In genomic region chr4:159069922-159070321, GRCh38 we compare ENCODE assay signal across 22 cellular contexts. TPM values are rescaled to one million over a fixed set of nuclear protein-coding genes. Genes with fewer than 3 reads are reported as not detected.
DNase-seq lines count a peak whose midpoint lies in the region; FAIRE-seq and TF ChIP-seq lines count a peak whose summit lies in the region.
"Had no signal": no experiment of that assay in that cellular context is flagged by ENCODE, and none has a peak within 500 bp of the region (broad histone marks: within the 10 kb centered on the region; RNA-seq: fewer than 3 reads in every experiment).

No MANE protein-coding gene starts in this region.

- H3K14ac ChIP-seq in H9 (ENCODE audit: insufficient read depth, low read length), result no peak overlapping the region

- H2BK15ac ChIP-seq in H9 (ENCODE audit: low read depth, low read length), result no peak overlapping the region

- H3K36me3 ChIP-seq in astrocyte (ENCODE audit: insufficient read depth, low read length), result no peaks in the 10 kb centered on the region
- H3K36me3 ChIP-seq: esophagus muscularis mucosa, HAP-1, lower lobe of right lung, transverse colon, WERI-Rb-1 had no signal

- H3K4ac ChIP-seq in H9 (ENCODE audit: low read depth, low read length), result no peak overlapping the region

- no peaks in the 10 kb centered on the region for H3K9me3 ChIP-seq in astrocyte (ENCODE audit: insufficient read depth, low read depth, low read length)
- H3K9me3 ChIP-seq in H9 (ENCODE audit: control insufficient read depth, low read depth, low read length), result no peaks in the 10 kb centered on the region
- H3K9me3 ChIP-seq: esophagus muscularis mucosa, HAP-1, lower lobe of right lung, transverse colon had no signal

- no peak overlapping the region for H3K4me3 ChIP-seq in AG10803 (ENCODE audit: low read length)
- no peak overlapping the region for H3K4me3 ChIP-seq in astrocyte (ENCODE audit: insufficient read depth, low read depth, low read length)
- H3K4me3 ChIP-seq: esophagus muscularis mucosa, HAP-1, lower lobe of right lung, transverse colon had no signal

- no peak overlapping the region for H3K56ac ChIP-seq in H9 (ENCODE audit: insufficient read length, low read depth, low read length)

- no peak overlapping the region for H2BK120ac ChIP-seq in H9 (ENCODE audit: low read depth, low read length, poor library complexity, severe bottlenecking)

- H2BK20ac ChIP-seq in H9 (ENCODE audit: low read depth, low read length, poor library complexity, severe bottlenecking), result no peak overlapping the region

- H3K9me3 Mint-ChIP-seq in HFFc6 (no peaks in the 10 kb centered on the region), astrocyte (ENCODE audit: unreplicated experiment) (no peaks in the 10 kb centered on the region), H9 (peaks cover 3 to 6% of the 10 kb centered on the region in 2 experiments; a peak in 4 of 5 replicates)

- H3K27ac ChIP-seq in astrocyte (ENCODE audit: low read depth, low read length) (peak overlapping the region; percentile 81), caudate nucleus (ENCODE audit: low read depth, low read length) (no peak overlapping the region), H9 (ENCODE audit: insufficient read length, low read depth, low read length) (no peak overlapping the region)
- H3K27ac ChIP-seq: esophagus muscularis mucosa, lower lobe of right lung, transverse colon, WERI-Rb-1 had no signal

- H3K9ac ChIP-seq in astrocyte (ENCODE audit: low read length) (peak overlapping the region; percentile 23), H9 (ENCODE audit: extremely low read depth, insufficient read length, low read length) (no peak overlapping the region)

- TF ChIP-seq CTCF in AG10803 (conservative IDR thresholded peaks at IDR 0.05; ENCODE audit: low read length) (no peak), HFFc6 (IDR thresholded peaks at IDR 0.05) (no peak), astrocyte (IDR thresholded peaks at IDR 0.05; ENCODE audit: insufficient read depth, low read depth, low read length) (no peak), H9 (conservative IDR thresholded peaks at IDR 0.05) (no peak)

- no peak overlapping the region for H4K8ac ChIP-seq in H9 (replicated peaks; ENCODE audit: insufficient read length, low read depth, low read length)

- H3K27ac Mint-ChIP-seq in HFFc6 (no peak overlapping the region), astrocyte (ENCODE audit: unreplicated experiment) (no peak overlapping the region), H9 (no peak overlapping the region)
- H3K27ac Mint-ChIP-seq: B cell had no signal

- H4K91ac ChIP-seq in H9 (ENCODE audit: insufficient read length, low read depth, low read length), result no peak overlapping the region

- H2BK12ac ChIP-seq in H9 (ENCODE audit: insufficient read length, low read depth, low read length), result no peak overlapping the region

- WGBS in H9 (ENCODE audit: extremely low coverage, insufficient read length, low lambda C conversion rate), result no CpG with 5 or more reads among the region's 3 CpGs

- peak; percentile 92 for DNase-seq in AG10803 (ENCODE audit: low read depth)
- DNase-seq in HFFc6, result peak; percentile 63
- peak; percentile 80 for DNase-seq in astrocyte (ENCODE audit: low read depth)
- DNase-seq in inferior parietal cortex (ENCODE audit: extremely low spot score), result peak; percentile 40
- no peak for DNase-seq in NCI-H146 treated with DMSO at 0.1 percent for 48 hours (lab: John Stamatoyannopoulos, UW; ENCODE audit: unreplicated experiment)
- DNase-seq in caudate nucleus (lab: John Stamatoyannopoulos, UW), result no peak
- DNase-seq in iPS-NIHi7 (ENCODE audit: extremely low spot score), result no peak
- DNase-seq in H9, result no peak
- DNase-seq: dermis blood vessel endothelial cell; Karpas-422; lower lobe of right lung; NCI-H187; NCI-H524 treated with DMSO at 0.1 percent for 48 hours; OCI-M1; right cardiac atrium; stimulated activated CD4-positive, alpha-beta T cell treated with anti-CD3 and anti-CD28 coated beads, Interleukin-4, amount 100 ng/mL, for 24 hours; SW 1271; transverse colon; WERI-Rb-1 had no signal

- no peak overlapping the region for H3K18ac ChIP-seq in H9 (ENCODE audit: insufficient read length, low read depth, low read length)

- H3K79me1 ChIP-seq in H9 (ENCODE audit: insufficient read depth, low read depth, low read length, poor library complexity, severe bottlenecking), result no peaks in the 10 kb centered on the region

- H2AFZ ChIP-seq in astrocyte (ENCODE audit: low read depth, low read length) (no peak overlapping the region), H9 (ENCODE audit: low read length) (no peak overlapping the region)

- H3K23ac ChIP-seq in H9 (ENCODE audit: insufficient read length, low read depth, low read length), result no peak overlapping the region

- peaks cover 29% of the 10 kb centered on the region for H3K4me1 ChIP-seq in astrocyte (ENCODE audit: insufficient read depth, low read length)
- no peaks in the 10 kb centered on the region; the same call in 1 of the 2 replicates for H3K4me1 ChIP-seq in H9 (ENCODE audit: insufficient read depth, low read length)
- H3K4me1 ChIP-seq: lower lobe of right lung had no signal

- H3K4me2 ChIP-seq in astrocyte (ENCODE audit: low read length), result peak overlapping the region; percentile 51
- H3K4me2 ChIP-seq in H9 (ENCODE audit: insufficient read depth, insufficient read length, low read length), result no peak overlapping the region

- H3K27me3 ChIP-seq in astrocyte (ENCODE audit: insufficient read depth, low read length), result no peaks in the 10 kb centered on the region
- H3K27me3 ChIP-seq in H9 (ENCODE audit: insufficient read depth, low read length), result no peaks in the 10 kb centered on the region
- H3K27me3 ChIP-seq: esophagus muscularis mucosa, transverse colon had no signal

- no peak overlapping the region for H2AK5ac ChIP-seq in H9 (ENCODE audit: insufficient read length, low read length)

- H3K79me2 ChIP-seq in astrocyte (ENCODE audit: insufficient read depth, low read length), result no peaks in the 10 kb centered on the region
- H3K79me2 ChIP-seq in H9 (ENCODE audit: insufficient read depth, low read length), result no peaks in the 10 kb centered on the region

- no peaks in the 10 kb centered on the region for H3K23me2 ChIP-seq in H9 (ENCODE audit: insufficient read length, low read depth, low read length, poor library complexity, severe bottlenecking)

- H3K4me3 Mint-ChIP-seq in HFFc6 (no peak overlapping the region), astrocyte (ENCODE audit: unreplicated experiment) (no peak overlapping the region), H9 (no peak overlapping the region)
- H3K4me3 Mint-ChIP-seq: B cell had no signal

- H4K5ac ChIP-seq in H9 (ENCODE audit: insufficient read length, low read depth, low read length), result no peak overlapping the region

- H3K36me3 Mint-ChIP-seq in HFFc6 (ENCODE audit: low read depth) (no peaks in the 10 kb centered on the region), astrocyte (ENCODE audit: low read depth, unreplicated experiment) (no peaks in the 10 kb centered on the region), H9 (ENCODE audit: insufficient read depth in 1 of 3, low read depth in 3 of 3) (no peaks in the 10 kb centered on the region; a peak in 1 of 7 replicates)

- H4K20me1 ChIP-seq in astrocyte (ENCODE audit: insufficient read depth, low read length), result no peaks in the 10 kb centered on the region
- no peaks in the 10 kb centered on the region for H4K20me1 ChIP-seq in H9 (ENCODE audit: control insufficient read depth, insufficient read depth, insufficient read length)

- H2BK5ac ChIP-seq in H9 (ENCODE audit: insufficient read length, low read length), result no peak overlapping the region

- H3K4me1 Mint-ChIP-seq in HFFc6 (ENCODE audit: low read depth), result peaks cover 31% of the 10 kb centered on the region
- H3K4me1 Mint-ChIP-seq in astrocyte (ENCODE audit: low read depth, unreplicated experiment), result peaks cover 22% of the 10 kb centered on the region
- H3K4me1 Mint-ChIP-seq in H9, result peaks cover 30 to 34% of the 10 kb centered on the region in 2 experiments
- H3K4me1 Mint-ChIP-seq: B cell had no signal

- no peak overlapping the region for H3T11ph ChIP-seq in H9 (ENCODE audit: low read length)

- FAIRE-seq in astrocyte (lab: Jason Lieb, UNC), result no peak

- H3K27me3 Mint-ChIP-seq in HFFc6 (ENCODE audit: insufficient read depth) (peaks cover 9% of the 10 kb centered on the region), astrocyte (ENCODE audit: low read depth, unreplicated experiment) (no peaks in the 10 kb centered on the region), H9 (ENCODE audit: low read depth) (no peaks in the 10 kb centered on the region)
- H3K27me3 Mint-ChIP-seq: B cell had no signal

RNA-seq across cellular contexts. Expression of gene RAPGEF2, which starts 33.0 kb away (rescaled TPM):
- total RNA-seq in HFFc6 (2021; fragmentation: NEBNext Ultra II Directional; extraction: Animal tissue kit (Norgen Biotek cat#: 25700)), result 10 to 100 TPM; 22.2 to 36.4 (median 31.5) TPM
- 50.9 and 59.0 TPM in 2 replicates for total RNA-seq in astrocyte
- 33.8 and 37.1 TPM in 2 replicates for total RNA-seq in H9 (2021)

Comparison
In these comparisons a context has a peak if more than half of its experiments do, and no peak if none do; other contexts are left out.
1. DNase-seq: peak in AG10803 (single experiment), HFFc6 (single experiment), astrocyte (single experiment) and inferior parietal cortex (single experiment); none in NCI-H146 treated with DMSO at 0.1 percent for 48 hours (single experiment), caudate nucleus (0 of 61), iPS-NIHi7 (single experiment) and H9 (single experiment).